Comparison of ENCODE assay signal across 9 cellular contexts in the genomic region with DNA sequence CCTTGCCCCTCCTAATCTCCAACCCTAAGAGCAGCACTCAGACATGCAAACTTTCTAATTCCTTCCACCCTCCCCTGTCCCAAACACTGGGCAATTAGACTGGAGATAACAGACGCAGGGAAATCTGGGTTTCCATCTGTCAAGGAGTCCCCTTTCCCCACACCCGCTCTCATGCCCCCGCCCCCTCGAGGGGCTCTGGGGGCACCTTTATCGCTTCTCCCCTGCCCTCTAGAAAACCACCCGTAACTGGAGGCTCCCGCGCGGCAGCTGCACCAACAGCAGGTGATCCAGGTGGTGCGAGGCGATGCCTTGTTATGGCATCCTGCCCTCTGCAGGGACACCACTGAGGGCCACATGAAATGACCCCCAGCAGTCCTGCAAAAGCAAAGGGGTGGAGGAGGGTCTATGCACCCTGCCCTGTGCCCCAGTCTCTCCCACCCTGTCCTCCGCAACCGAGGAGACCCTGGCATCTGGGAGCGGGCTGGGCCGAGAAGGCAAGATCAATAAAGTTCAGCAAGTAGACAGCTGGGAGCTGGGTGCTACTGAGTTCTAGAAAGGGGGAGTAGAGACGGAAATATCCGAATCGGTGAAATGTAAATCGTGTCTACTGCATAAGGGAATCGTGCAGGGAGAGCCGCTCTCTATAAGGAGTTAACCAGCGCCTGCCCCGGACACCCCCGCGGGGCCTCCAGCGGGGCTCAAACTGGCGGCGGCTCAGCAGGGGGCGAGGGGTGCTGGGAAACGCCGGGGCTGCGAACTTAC. TPM values are rescaled to one million over a fixed set of nuclear protein-coding genes. Genes with fewer than 3 reads are reported as not detected.
DNase-seq lines count a peak whose midpoint lies in the region; ATAC-seq and TF ChIP-seq lines count a peak whose summit lies in the region.
"Had no signal": no experiment of that assay in that cellular context is flagged by ENCODE, and none has a peak within 500 bp of the region (broad histone marks: within the 10 kb centered on the region; RNA-seq: fewer than 3 reads in every experiment).

No MANE protein-coding gene starts in this region.

- H3K27me3 Mint-ChIP-seq in GM23338 (ENCODE audit: insufficient read depth, low read depth, poor library complexity), result peaks cover 5% of the 10 kb centered on the region

- H3K4me2 ChIP-seq in GM23338 (peak overlapping the region; percentile 84), OCI-LY7 (ENCODE audit: low read length) (no peak overlapping the region)

- CTCF ChIA-PET in OCI-LY7 (lab: Charles Lee; ENCODE audit: unreplicated experiment), result no interaction called here

- H3K4me3 Mint-ChIP-seq in GM23338, result peak overlapping the region; percentile 90

- H3K4me1 ChIP-seq in GM23338 (ENCODE audit: insufficient read depth) (peaks cover 17% of the 10 kb centered on the region), heart left ventricle (peaks cover 0 to 32% (median 6%) of the 10 kb centered on the region in 12 donors), rectal smooth muscle tissue (ENCODE audit: control insufficient read depth, insufficient read depth, low read length) (peaks cover 3% of the 10 kb centered on the region), OCI-LY7 (ENCODE audit: insufficient read depth, low read length, poor library complexity, severe bottlenecking) (no peaks in the 10 kb centered on the region)

- H2AFZ ChIP-seq in GM23338, result peak overlapping the region; percentile 88
- H2AFZ ChIP-seq in OCI-LY7 (ENCODE audit: low read length), result no peak overlapping the region

- H3K36me3 ChIP-seq in GM23338 (ENCODE audit: insufficient read depth) (no peaks in the 10 kb centered on the region), SK-N-MC (ENCODE audit: insufficient read depth, low read length) (no peaks in the 10 kb centered on the region), heart left ventricle (no peaks in the 10 kb centered on the region), rectal smooth muscle tissue (ENCODE audit: control insufficient read depth, insufficient read depth, low read length) (no peaks in the 10 kb centered on the region), OCI-LY7 (ENCODE audit: insufficient read depth, low read length) (no peaks in the 10 kb centered on the region)

- H3K27me3 ChIP-seq in GM23338 (ENCODE audit: insufficient read depth) (peaks cover 46% of the 10 kb centered on the region), heart left ventricle (peaks cover 13 to 68% (median 40%) of the 10 kb centered on the region in 9 donors), rectal smooth muscle tissue (ENCODE audit: control insufficient read depth, insufficient read depth, low read length) (no peaks in the 10 kb centered on the region)

- no peaks in the 10 kb centered on the region for H3K9me2 ChIP-seq in GM23338 (ENCODE audit: insufficient read depth)
- no peaks in the 10 kb centered on the region for H3K9me2 ChIP-seq in OCI-LY7 (ENCODE audit: insufficient read depth, low read length)

- no peaks in the 10 kb centered on the region for H3K9me3 ChIP-seq in SK-N-MC (ENCODE audit: low read depth, low read length)
- no peaks in the 10 kb centered on the region for H3K9me3 ChIP-seq in heart left ventricle
- no peaks in the 10 kb centered on the region for H3K9me3 ChIP-seq in OCI-LY7 (ENCODE audit: low read length)

- H3K9me3 Mint-ChIP-seq in GM23338, result no peaks in the 10 kb centered on the region

- H3K36me3 Mint-ChIP-seq in GM23338 (ENCODE audit: low read depth), result no peaks in the 10 kb centered on the region; the same call in 2 of the 3 replicates

- TF ChIP-seq CTCF in GM23338 (conservative IDR thresholded peaks at IDR 0.05; ENCODE audit: low read depth in 2 of 2) (0 out of 4 replicates have a peak, but pooled peaks of 1 of the 2 experiments have one; percentile 3), heart left ventricle (IDR thresholded peaks at IDR 0.05) (no peak), OCI-LY7 (conservative IDR thresholded peaks at IDR 0.05; ENCODE audit: low read length) (no peak)

- no peaks in the 10 kb centered on the region for H4K20me1 ChIP-seq in GM23338 (replicated peaks; ENCODE audit: insufficient read depth)
- H4K20me1 ChIP-seq in OCI-LY7 (ENCODE audit: insufficient read depth, low read length), result no peaks in the 10 kb centered on the region

- no peak for TF ChIP-seq POLR2A in heart left ventricle (IDR thresholded peaks at IDR 0.05)

- H3K27ac ChIP-seq in GM23338 (ENCODE audit: low read depth) (no peak overlapping the region), SK-N-MC (no peak overlapping the region), heart left ventricle (peak overlapping the region in 1 of 12 donors; percentile 86), rectal smooth muscle tissue (ENCODE audit: low read depth, low read length) (peak overlapping the region; percentile 44), OCI-LY7 (ENCODE audit: low read depth, low read length, poor library complexity, severe bottlenecking) (no peak overlapping the region)
- H3K27ac ChIP-seq: VCaP had no signal

- DNase-seq in GM23338 (ENCODE audit: low spot score) (peak; percentile 39), SK-N-MC (ENCODE audit: low read depth, low spot score) (no peak), heart left ventricle (peak in 1 of 5 donors; percentile 28), OCI-LY7 (ENCODE audit: low spot score) (no peak), SKM-1 (lab: John Stamatoyannopoulos, UW; ENCODE audit: unreplicated experiment) (no peak), putamen (ENCODE audit: low spot score) (no peak), NCI-H226 (no peak)

- 2 to 3% (median 2%) methylated on average over 32 of the region's 32 CpGs for WGBS in heart left ventricle, 4 donors

- peaks cover 29% of the 10 kb centered on the region for H3K79me2 ChIP-seq in GM23338 (replicated peaks; ENCODE audit: insufficient read depth)
- no peaks in the 10 kb centered on the region for H3K79me2 ChIP-seq in OCI-LY7 (ENCODE audit: insufficient read depth, low read depth, low read length)

- H3K4me3 ChIP-seq in GM23338, result peak overlapping the region; percentile 64
- H3K4me3 ChIP-seq in SK-N-MC, result peak overlapping the region; percentile 79
- H3K4me3 ChIP-seq in heart left ventricle, result peak overlapping the region in 11 of 12 donors; percentile 22 to 61 (median 52)
- peak overlapping the region; percentile 82 for H3K4me3 ChIP-seq in rectal smooth muscle tissue (ENCODE audit: low read length)
- no peak overlapping the region for H3K4me3 ChIP-seq in OCI-LY7 (ENCODE audit: low read depth, low read length, poor library complexity, severe bottlenecking)

- peaks cover 34% of the 10 kb centered on the region for H3K4me1 Mint-ChIP-seq in GM23338

- peak overlapping the region; percentile 80; the same call in 1 of the 2 replicates for H3K27ac Mint-ChIP-seq in GM23338

- BruUV-seq in OCI-LY7 (replicated peaks; lab: Mats Ljungman, UMichigan), result no TSS peak

- H3F3A ChIP-seq in GM23338 (replicated peaks; ENCODE audit: low read depth), result no peaks in the 10 kb centered on the region

- POLR2A ChIA-PET in OCI-LY7 (lab: Charles Lee), result no interaction called here

- ATAC-seq in GM23338, result peak; percentile 3
- no peak for ATAC-seq in heart left ventricle

- intact Hi-C loops in heart left ventricle (cut with DNase I), result no loop called here
- intact Hi-C loops in OCI-LY7 (cut with micrococcal nuclease; ENCODE audit: unreplicated experiment), result no loop called here

- H3K9ac ChIP-seq in SK-N-MC (ENCODE audit: insufficient read length), result no peak overlapping the region
- no peak overlapping the region for H3K9ac ChIP-seq in rectal smooth muscle tissue (ENCODE audit: low read length)

TF ChIP-seq in GM23338, 12 proteins besides CTCF, POLR2A, EP300 and RAD21 (continues in another document):
- TF ChIP-seq EZH2phosphoT487 (IDR thresholded peaks at IDR 0.05; ENCODE audit: unreplicated experiment), result no peak

RNA-seq across cellular contexts. Expression of a gene that starts 1.6 kb away (rescaled TPM):
- 5.0 and 6.1 TPM in 2 replicates for total RNA-seq in GM23338 (2014; rRNA removed; shearing (Covaris generic))
- 2.7 and 2.8 TPM in 2 replicates for polyA plus RNA-seq in GM23338 (2016; fragmentation: Nextera tagmentation; extraction: Ambion mirVana)
- total RNA-seq in heart left ventricle, result 1 to 10 TPM in 1 of 9 donors, under 1 TPM in 2, not detected in 6; 0.15 to 2.9 (median 0.17) TPM
- polyA plus RNA-seq in heart left ventricle, result not detected
- total RNA-seq in OCI-LY7 (2014; rRNA removed; shearing (Covaris generic)), result not detected in 2 replicates
- total RNA-seq in OCI-LY7 (2022), result not detected in 2 replicates
